In the genomic region with DNA sequence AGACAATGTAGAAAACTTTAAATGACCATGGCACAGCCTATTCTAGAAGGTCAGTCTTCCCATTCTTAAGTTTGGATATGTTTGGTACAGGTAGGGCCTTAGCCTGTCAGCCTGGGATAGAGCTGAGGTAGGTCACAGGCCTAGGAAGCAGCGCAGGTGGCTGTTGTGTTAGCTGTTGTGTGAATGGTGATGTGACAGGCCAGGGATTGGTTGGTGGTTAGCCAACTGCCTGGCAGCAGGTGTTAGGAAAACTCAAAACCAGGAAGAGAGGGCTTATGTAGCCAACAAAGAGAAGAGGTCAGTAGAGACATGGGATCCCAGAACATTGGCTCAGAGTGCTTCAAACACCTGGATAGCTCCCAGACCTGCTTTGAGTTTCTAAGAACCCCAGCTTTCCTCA, we compare ENCODE assay signal across 23 cellular contexts.
"Had no signal": no experiment of that assay in that cellular context is flagged by ENCODE, and none has a peak within 500 bp of the region (broad histone marks: within the 10 kb centered on the region; RNA-seq: fewer than 3 reads in every experiment).

No MANE protein-coding gene starts in this region.

- ATAC-seq: activated CD4-positive, CD25-positive, alpha-beta regulatory T cell treated with anti-CD3 and anti-CD28 coated beads, Interleukin-2, amount 50 U/mL, for 24 hours; left lung; stimulated activated naive B cell treated with anti-CD40 and anti-IgM and Interleukin-4, amounts not matched to agents 10 μg/mL and 1 μg/mL and 100 μg/mL, for 72 hours had no signal

- H3K27me3 ChIP-seq: colonic mucosa, dorsolateral prefrontal cortex, left lung, ovary, stomach, thyroid gland had no signal

- DNase-seq: activated CD4-positive, alpha-beta T cell treated with anti-CD3 and anti-CD28 coated beads for 48 hours; activated CD4-positive, alpha-beta T cell treated with anti-CD3 and anti-CD28 coated beads, Interleukin-2, amount 50 U/mL, for 48 hours; activated CD8-positive, alpha-beta memory T cell treated with anti-CD3 and anti-CD28 coated beads for 24 hours; activated effector memory CD4-positive, alpha-beta T cell treated with Interleukin-2 at 50 U/mL for 16 hours; activated naive CD4-positive, alpha-beta T cell treated with Interleukin-2 at 50 U/mL for 16 hours; activated naive CD8-positive, alpha-beta T cell treated with anti-CD3 and anti-CD28 coated beads, Interleukin-2, amount 10 ng/mL, durations not matched to agents 7 days and 5 days; amniotic stem cell; colonic mucosa; dorsolateral prefrontal cortex; effector memory CD4-positive, alpha-beta T cell; left lung; ovary; retina; stimulated activated CD4-positive, alpha-beta T cell treated with anti-CD3 and anti-CD28 coated beads, Interleukin-15, amount 100 ng/mL, for 24 hours; stimulated activated CD4-positive, alpha-beta T cell treated with anti-CD3 and anti-CD28 coated beads, Interleukin-2, amount 100 ng/mL, for 24 hours; stimulated activated naive B cell treated with anti-CD40 and anti-IgM and Interleukin-4, amounts not matched to agents 10 μg/mL and 1 μg/mL and 100 μg/mL, for 72 hours; stomach; T-helper 9 cell; thyroid gland; WERI-Rb-1 had no signal

- H3K4me3 ChIP-seq: colonic mucosa, dorsolateral prefrontal cortex, left lung, ovary, prostate gland, smooth muscle cell, stomach, thyroid gland had no signal

- H3K27ac ChIP-seq: colonic mucosa, ovary, prostate gland, thyroid gland, WERI-Rb-1 had no signal

- H3K9me3 ChIP-seq: colonic mucosa, left lung, ovary, prostate gland, stomach, thyroid gland had no signal

- H3K4me1 ChIP-seq: colonic mucosa, prostate gland, thyroid gland had no signal
